Comparison of ENCODE assay signal across 9 cellular contexts in genomic region chr17:42097691-42098661, GRCh38. TPM values are rescaled to one million over a fixed set of nuclear protein-coding genes. Genes with fewer than 3 reads are reported as not detected.
A peak's percentile ranks its signal among the peaks of the same experiment; 100 is the strongest.
DNase-seq lines count a peak whose midpoint lies in the region; ATAC-seq and TF ChIP-seq lines count a peak whose summit lies in the region.
"Had no signal": no experiment of that assay in that cellular context is flagged by ENCODE, and none has a peak within 500 bp of the region (broad histone marks: within the 10 kb centered on the region; RNA-seq: fewer than 3 reads in every experiment).

Gene ZNF385C, minus strand, starts transcription at chr17:42098473. Its CDS starts 35,417 bp downstream, at chr17:42063056.

- H3K27ac ChIP-seq in stomach, result no peak within 1 kb of the TSS

- H3K4me3 ChIP-seq in iPS-11a (ENCODE audit: low read depth, low read length), result peak within 1 kb of the TSS; percentile 20
- H3K4me3 ChIP-seq in stomach, result peak within 1 kb of the TSS; percentile 17 to 38 (median 20)
- H3K4me3 ChIP-seq: lung had no signal

- TF ChIP-seq POLR2A in stomach (IDR thresholded peaks at IDR 0.05), result no peak

- TF ChIP-seq CTCF in stomach (IDR thresholded peaks at IDR 0.05), result no peak

- peaks cover 10 to 19% (median 14%) of the 10 kb centered on the region in 4 donors for H3K4me1 ChIP-seq in stomach

- no peak for ATAC-seq in GM21576 (IDR thresholded peaks at IDR 0.05; ENCODE audit: unreplicated experiment)
- ATAC-seq in HG03439 (IDR thresholded peaks at IDR 0.05; ENCODE audit: unreplicated experiment), result no peak

- intact Hi-C loops in stomach (cut with DNase I; ENCODE audit: low total_unique reads), result no loop called here

- TF ChIP-seq EP300 in stomach (IDR thresholded peaks at IDR 0.05), result no peak

- 8 to 17% (median 10%) methylated on average over 21 to 53 of the region's 53 CpGs for WGBS in stomach, 5 donors

- peaks cover 0 to 46% (median 25%) of the 10 kb centered on the region in 3 donors for H3K27me3 ChIP-seq in stomach

- no peaks in the 10 kb centered on the region for H3K9me3 ChIP-seq in stomach

- DNase-seq in NCI-H82 (lab: John Stamatoyannopoulos, UW) (peak; percentile 77), NCI-H82 treated with DMSO at 0.1 percent for 48 hours (lab: John Stamatoyannopoulos, UW; ENCODE audit: unreplicated experiment) (no peak), stomach (peak; percentile 41), NCI-H1930 (lab: John Stamatoyannopoulos, UW) (no peak)
- DNase-seq in activated CD8-positive, alpha-beta memory T cell treated with anti-CD3 and anti-CD28 coated beads, Interleukin-2, amount 50 U/mL, for 4 hours, result peak; percentile 57

- H3K36me3 ChIP-seq in stomach, result peaks cover 0 to 4% (median 2%) of the 10 kb centered on the region in 4 donors

RNA-seq across cellular contexts. Expression of gene ZNF385C, which starts in this region (rescaled TPM):
- under 1 TPM in 1 of 5 donors, not detected in 4; 0.87 TPM for total RNA-seq in stomach
- 1 to 10 TPM in 1 of 3 donors, under 1 TPM in 2; 0.31 to 1.4 (median 0.53) TPM for polyA plus RNA-seq in stomach

Comparison
In these comparisons a context has a peak if more than half of its experiments do, and no peak if none do; other contexts are left out.
1. DNase-seq: peak in NCI-H82 (single experiment), activated CD8-positive, alpha-beta memory T cell treated with anti-CD3 and anti-CD28 coated beads, Interleukin-2, amount 50 U/mL, for 4 hours (single experiment) and stomach (single experiment); none in NCI-H82 treated with DMSO at 0.1 percent for 48 hours (single experiment) and NCI-H1930 (0 of 2).